14 cellular contexts compared by ENCODE assay signal in genomic region chr9:137135154-137135553, GRCh38. TPM values are rescaled to one million over a fixed set of nuclear protein-coding genes. Genes with fewer than 3 reads are reported as not detected.
"Had no signal": no experiment of that assay in that cellular context is flagged by ENCODE, and none has a peak within 500 bp of the region (broad histone marks: within the 10 kb centered on the region; RNA-seq: fewer than 3 reads in every experiment).

No MANE protein-coding gene starts in this region.

RNA-seq across cellular contexts. Expression of gene GRIN1, which starts 3.8 kb away (rescaled TPM):
- total RNA-seq: activated CD4-positive, alpha-beta memory T cell treated with anti-CD3 and anti-CD28 coated beads for 36 hours; activated CD4-positive, alpha-beta T cell treated with anti-CD3 and anti-CD28 coated beads, Interleukin-2, amount 10 ng/mL, durations not matched to agents 24 days and 14 days; activated CD8-positive, alpha-beta memory T cell treated with anti-CD3 and anti-CD28 coated beads, Interleukin-2, amount 10 ng/mL, durations not matched to agents 7 days and 5 days; activated CD8-positive, alpha-beta T cell treated with anti-CD3 and anti-CD28 coated beads for 36 hours; activated CD8-positive, alpha-beta T cell treated with anti-CD3 and anti-CD28 coated beads, Interleukin-2, amount 10 ng/mL, durations not matched to agents 7 days and 5 days; T-helper 17 cell had no signal

RNA-seq across cellular contexts. Expression of gene LRRC26, which starts 34.7 kb away (rescaled TPM):
- total RNA-seq: activated CD4-positive, alpha-beta memory T cell treated with anti-CD3 and anti-CD28 coated beads for 36 hours; activated CD4-positive, alpha-beta memory T cell treated with anti-CD3 and anti-CD28 coated beads, Interleukin-2, amount 10 ng/mL, durations not matched to agents 7 days and 5 days; activated CD4-positive, alpha-beta T cell treated with anti-CD3 and anti-CD28 coated beads for 36 hours; activated CD4-positive, alpha-beta T cell treated with anti-CD3 and anti-CD28 coated beads, Interleukin-2, amount 10 ng/mL, durations not matched to agents 24 days and 14 days; activated CD4-positive, alpha-beta T cell treated with anti-CD3 and anti-CD28 coated beads, Interleukin-2, amount 10 ng/mL, durations not matched to agents 7 days and 5 days; activated CD8-positive, alpha-beta memory T cell treated with anti-CD3 and anti-CD28 coated beads for 36 hours; activated CD8-positive, alpha-beta T cell treated with anti-CD3 and anti-CD28 coated beads for 36 hours; activated CD8-positive, alpha-beta T cell treated with anti-CD3 and anti-CD28 coated beads, Interleukin-2, amount 10 ng/mL, durations not matched to agents 7 days and 5 days; T-helper 1 cell treated with Interleukin-12 subunit alpha and Interleukin-12 subunit beta and Interleukin-4 antibody, amounts not matched to agents 30 ng/mL and 1 ng/mL, for 36 hours; T-helper 17 cell; T-helper 2 cell treated with Interferon-gamma antibody and Interleukin-4, amounts not matched to agents 100 ng/mL and 5 ng/mL, for 36 hours had no signal

RNA-seq across cellular contexts. Expression of gene TMEM210, which starts 36.7 kb away (rescaled TPM):
- total RNA-seq: activated B cell treated with CpG ODN at 0.5 μM for 24 hours; activated CD4-positive, alpha-beta memory T cell treated with anti-CD3 and anti-CD28 coated beads for 36 hours; activated CD4-positive, alpha-beta memory T cell treated with anti-CD3 and anti-CD28 coated beads, Interleukin-2, amount 10 ng/mL, durations not matched to agents 7 days and 5 days; activated CD4-positive, alpha-beta T cell treated with anti-CD3 and anti-CD28 coated beads for 36 hours; activated CD4-positive, alpha-beta T cell treated with anti-CD3 and anti-CD28 coated beads, Interleukin-2, amount 10 ng/mL, durations not matched to agents 24 days and 14 days; activated CD4-positive, alpha-beta T cell treated with anti-CD3 and anti-CD28 coated beads, Interleukin-2, amount 10 ng/mL, durations not matched to agents 7 days and 5 days; activated CD8-positive, alpha-beta memory T cell treated with anti-CD3 and anti-CD28 coated beads for 36 hours; activated CD8-positive, alpha-beta memory T cell treated with anti-CD3 and anti-CD28 coated beads, Interleukin-2, amount 10 ng/mL, durations not matched to agents 7 days and 5 days; activated CD8-positive, alpha-beta T cell treated with anti-CD3 and anti-CD28 coated beads for 36 hours; T-helper 1 cell treated with Interleukin-12 subunit alpha and Interleukin-12 subunit beta and Interleukin-4 antibody, amounts not matched to agents 30 ng/mL and 1 ng/mL, for 36 hours; T-helper 17 cell; T-helper 2 cell treated with Interferon-gamma antibody and Interleukin-4, amounts not matched to agents 100 ng/mL and 5 ng/mL, for 36 hours; WTC11 had no signal
